9 cellular contexts compared by ENCODE assay signal in the genomic region with DNA sequence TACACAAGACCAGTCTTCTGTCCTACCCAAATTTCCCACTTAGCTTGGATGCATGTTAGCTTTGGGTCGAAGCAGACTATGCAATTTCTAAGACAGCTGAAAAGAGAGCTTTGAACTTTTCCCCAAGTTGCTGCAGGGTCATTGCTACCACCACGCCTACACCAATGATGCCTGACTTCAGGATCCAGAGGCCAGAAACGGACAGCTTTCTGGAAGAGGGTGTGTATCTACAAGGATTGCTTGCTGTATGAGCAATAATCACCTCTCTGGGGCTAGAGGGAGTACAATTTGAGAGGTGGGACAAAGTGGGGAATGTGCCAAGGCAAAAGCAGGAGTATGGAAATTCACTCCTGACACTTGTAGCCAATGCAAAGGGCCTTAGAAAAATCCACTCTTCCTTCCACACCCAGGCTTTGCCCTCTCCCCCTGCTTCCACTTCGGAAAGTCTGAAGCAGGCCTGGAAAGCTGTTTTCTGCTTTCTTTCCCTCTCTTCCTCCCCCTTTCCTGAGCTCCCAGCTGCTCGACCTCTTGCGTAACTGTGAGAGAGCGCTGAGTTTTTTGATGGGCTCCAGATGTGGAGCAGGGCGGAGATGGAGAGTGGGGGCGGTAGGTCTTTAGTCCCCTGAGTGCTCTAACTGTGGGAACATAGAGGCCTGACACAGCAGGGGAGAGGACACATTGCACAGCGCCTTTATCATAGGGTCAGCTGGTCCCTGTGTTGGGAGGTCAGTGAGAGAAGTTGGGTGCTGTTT. TPM values are rescaled to one million over a fixed set of nuclear protein-coding genes. Genes with fewer than 3 reads are reported as not detected.
DNase-seq lines count a peak whose midpoint lies in the region; ATAC-seq and TF ChIP-seq lines count a peak whose summit lies in the region.
"Had no signal": no experiment of that assay in that cellular context is flagged by ENCODE, and none has a peak within 500 bp of the region (broad histone marks: within the 10 kb centered on the region; RNA-seq: fewer than 3 reads in every experiment).

No MANE protein-coding gene starts in this region.

- TF ChIP-seq RAD21 in IMR-90 (IDR thresholded peaks at IDR 0.05; ENCODE audit: low read length), result no peak

- no peak for TF ChIP-seq CTCF in IMR-90 (conservative IDR thresholded peaks at IDR 0.05; ENCODE audit: low read depth, low read length)
- no peak for TF ChIP-seq CTCF in lower lobe of right lung (IDR thresholded peaks at IDR 0.05)

- H3K9me1 ChIP-seq in IMR-90 (ENCODE audit: insufficient read depth, low read length), result peaks cover 25% of the 10 kb centered on the region

- peak overlapping the region; percentile 80 for H3K23ac ChIP-seq in IMR-90 (ENCODE audit: low read depth, low read length)

- peak overlapping the region; percentile 85 for H2AK5ac ChIP-seq in IMR-90 (ENCODE audit: low read depth, low read length)

- peak overlapping the region; percentile 72 for H3K4ac ChIP-seq in IMR-90 (ENCODE audit: low read depth, low read length)

- peak overlapping the region; percentile 19 for H2BK20ac ChIP-seq in IMR-90 (ENCODE audit: low read depth, low read length)

- peak; percentile 10 for ATAC-seq in IMR-90 (ENCODE audit: low read depth)
- ATAC-seq in lower lobe of right lung, result peak in 1 of 2 donors; percentile 4
- ATAC-seq in GM19467 (IDR thresholded peaks at IDR 0.05; ENCODE audit: unreplicated experiment), result no peak

- H3K79me1 ChIP-seq in IMR-90 (ENCODE audit: low read depth in 1 of 2, low read length in 2 of 2), result peaks cover 11 to 46% of the 10 kb centered on the region in 2 experiments; a peak in 3 of 4 replicates

- CTCF ChIA-PET in IMR-90 (lab: Yijun Ruan, JAX), result interaction anchor here (0.6 to 1.8 kb wide), 3 partner anchors 10 to 173 kb away, joined by 3 to 6 read pairs (median 4); no protein-coding TSS in a partner anchor

- intact Hi-C loops in IMR-90 (cut with micrococcal nuclease), result loop anchor here (5.0 kb wide), 1 partner anchor 52 kb away; no protein-coding TSS in a partner anchor
- intact Hi-C loops in lower lobe of right lung (cut with DNase I), result no loop called here

- H3K9me3 ChIP-seq in IMR-90 (ENCODE audit: control insufficient read depth, insufficient read depth, low read length) (no peaks in the 10 kb centered on the region), lower lobe of right lung (no peaks in the 10 kb centered on the region)

- H4K91ac ChIP-seq in IMR-90 (ENCODE audit: insufficient read depth, low read depth, low read length), result peak overlapping the region; percentile 10

- H2AK9ac ChIP-seq in IMR-90 (replicated peaks; ENCODE audit: low read depth, low read length, poor library complexity), result peak overlapping the region; percentile 11

- peak; percentile 75 for TF ChIP-seq POLR2A in IMR-90 (IDR thresholded peaks at IDR 0.05; ENCODE audit: low read depth, low read length)

- no CpG with 5 or more reads among the region's 10 CpGs for whole genome bisulfite sequencing in IMR-90 (ENCODE audit: extremely low coverage in 2 of 2, insufficient read length in 1 of 2), 2 experiments

- DNase-seq in IMR-90, result peak; percentile 94
- no peak for DNase-seq in lower lobe of right lung
- DNase-seq in GM19238 (ENCODE audit: insufficient read length, low spot score), result no peak
- DNase-seq in stimulated activated naive CD4-positive, alpha-beta T cell treated with Interleukin-2 at 50 U/mL for 16 hours (lab: John Stamatoyannopoulos, UW), result no peak
- no peak for DNase-seq in iPS-NIHi7 (ENCODE audit: extremely low spot score)
- DNase-seq: activated CD4-positive, alpha-beta T cell treated with anti-CD3 and anti-CD28 coated beads, Interleukin-2, amount 50 U/mL, for 4 hours had no signal

- H3K14ac ChIP-seq in IMR-90 (replicated peaks; ENCODE audit: low read depth, low read length), result peak overlapping the region; percentile 73

- H3K27ac ChIP-seq in IMR-90 (ENCODE audit: insufficient read depth, low read length) (peak overlapping the region; percentile 74), cingulate gyrus (ENCODE audit: low read depth, low read length) (peak overlapping the region; percentile 95), lower lobe of right lung (peak overlapping the region; percentile 46), temporal lobe (ENCODE audit: low read depth, low read length) (peak overlapping the region; percentile 97)

- no peak overlapping the region for H3K4me3 ChIP-seq in IMR-90 (ENCODE audit: insufficient read depth, low read depth, low read length)
- H3K4me3 ChIP-seq in lower lobe of right lung, result no peak overlapping the region

- H2BK5ac ChIP-seq in IMR-90 (ENCODE audit: low read depth, low read length, poor library complexity, severe bottlenecking), result peak overlapping the region; percentile 61

- H3K9ac ChIP-seq in IMR-90 (ENCODE audit: low read depth, low read length), result peak overlapping the region; percentile 26

- peak overlapping the region; percentile 4; the same call in 1 of the 2 replicates for H4K5ac ChIP-seq in IMR-90 (ENCODE audit: low read depth, low read length)

- H3K4me2 ChIP-seq in IMR-90 (ENCODE audit: low read depth, low read length), result peak overlapping the region; percentile 51

- peak overlapping the region; percentile 60; the same call in 1 of the 3 replicates for H2BK15ac ChIP-seq in IMR-90 (ENCODE audit: low read depth, low read length)

- dilution Hi-C loops in IMR-90 (cut with HindIII; ENCODE audit: low sequenced_read_pairs, unreplicated experiment), result no loop called here

- H3K27me3 ChIP-seq in IMR-90 (ENCODE audit: control insufficient read depth, insufficient read depth, low read length), result no peaks in the 10 kb centered on the region
- H3K27me3 ChIP-seq in lower lobe of right lung (ENCODE audit: low read depth), result peaks cover under 1% of the 10 kb centered on the region

- peak overlapping the region; percentile 67 for H2AFZ ChIP-seq in IMR-90 (replicated peaks; ENCODE audit: low read length, poor library complexity)

- peaks cover 9% of the 10 kb centered on the region for H4K20me1 ChIP-seq in IMR-90 (ENCODE audit: insufficient read depth, low read length)

- H3K36me3 ChIP-seq in IMR-90 (ENCODE audit: control insufficient read depth, insufficient read depth, low read length) (peaks cover 17% of the 10 kb centered on the region), lower lobe of right lung (peaks cover 25% of the 10 kb centered on the region)

- peak overlapping the region; percentile 54 for H2BK120ac ChIP-seq in IMR-90 (ENCODE audit: low read depth, low read length)

- H3K4me1 ChIP-seq in IMR-90 (ENCODE audit: control insufficient read depth, insufficient read depth, low read length) (peaks cover 35% of the 10 kb centered on the region), lower lobe of right lung (peaks cover 28% of the 10 kb centered on the region)

- POLR2A ChIA-PET in IMR-90 (lab: Charles Lee; ENCODE audit: unreplicated experiment), result interaction anchor here (1.0 kb wide), 1 partner anchor 14 kb away, joined by 4 read pairs; no protein-coding TSS in a partner anchor

- in situ Hi-C loops in IMR-90 (cut with MboI; ENCODE audit: low sequenced_read_pairs), result no loop called here

- peak overlapping the region; percentile 7; the same call in 1 of the 2 replicates for H3K56ac ChIP-seq in IMR-90 (ENCODE audit: extremely low read depth, insufficient read depth, low read length)

- H3K18ac ChIP-seq in IMR-90 (ENCODE audit: low read depth, low read length), result peak overlapping the region; percentile 40

- no TSS peak for BruUV-seq in IMR-90 (replicated peaks; lab: Mats Ljungman, UMichigan)

- peak overlapping the region in 1 of 2 experiments; percentile 64; a peak in 1 of 4 replicates for H4K8ac ChIP-seq in IMR-90 (ENCODE audit: low read depth in 2 of 2, low read length in 2 of 2)

TF ChIP-seq in IMR-90, 13 proteins besides CTCF, POLR2A, EP300 and RAD21 (continues in another document):
- TF ChIP-seq MXI1 (IDR thresholded peaks at IDR 0.05; ENCODE audit: borderline replicate concordance, low read depth, low read length) (no peak), RCOR1 (IDR thresholded peaks at IDR 0.05; ENCODE audit: insufficient replicate concordance, low read length) (peak; percentile 94), MAFK (IDR thresholded peaks at IDR 0.05; ENCODE audit: low read depth, low read length) (no peak), CHD1 (IDR thresholded peaks at IDR 0.05; ENCODE audit: low read depth, low read length) (no peak)
- TF ChIP-seq, protein P1, sequence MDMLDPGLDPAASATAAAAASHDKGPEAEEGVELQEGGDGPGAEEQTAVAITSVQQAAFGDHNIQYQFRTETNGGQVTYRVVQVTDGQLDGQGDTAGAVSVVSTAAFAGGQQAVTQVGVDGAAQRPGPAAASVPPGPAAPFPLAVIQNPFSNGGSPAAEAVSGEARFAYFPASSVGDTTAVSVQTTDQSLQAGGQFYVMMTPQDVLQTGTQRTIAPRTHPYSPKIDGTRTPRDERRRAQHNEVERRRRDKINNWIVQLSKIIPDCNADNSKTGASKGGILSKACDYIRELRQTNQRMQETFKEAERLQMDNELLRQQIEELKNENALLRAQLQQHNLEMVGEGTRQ (IDR thresholded peaks at IDR 0.05; ENCODE audit: low read depth, low read length), result 0 out of 2 replicates have a peak, but pooled peaks have one; percentile 16
- TF ChIP-seq, protein P2, sequence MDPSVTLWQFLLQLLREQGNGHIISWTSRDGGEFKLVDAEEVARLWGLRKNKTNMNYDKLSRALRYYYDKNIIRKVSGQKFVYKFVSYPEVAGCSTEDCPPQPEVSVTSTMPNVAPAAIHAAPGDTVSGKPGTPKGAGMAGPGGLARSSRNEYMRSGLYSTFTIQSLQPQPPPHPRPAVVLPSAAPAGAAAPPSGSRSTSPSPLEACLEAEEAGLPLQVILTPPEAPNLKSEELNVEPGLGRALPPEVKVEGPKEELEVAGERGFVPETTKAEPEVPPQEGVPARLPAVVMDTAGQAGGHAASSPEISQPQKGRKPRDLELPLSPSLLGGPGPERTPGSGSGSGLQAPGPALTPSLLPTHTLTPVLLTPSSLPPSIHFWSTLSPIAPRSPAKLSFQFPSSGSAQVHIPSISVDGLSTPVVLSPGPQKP (IDR thresholded peaks at IDR 0.05; ENCODE audit: borderline replicate concordance, low read depth, low read length), result no peak

RNA-seq across cellular contexts. Expression of a gene that starts 2.1 kb away (rescaled TPM):
- total RNA-seq in IMR-90 (2012; rRNA removed) (40.0 and 41.7 TPM in 2 replicates), lower lobe of right lung (71.8 TPM), temporal lobe (57.0 TPM)
- 90.4 and 96.4 TPM in 2 replicates for polyA plus RNA-seq in IMR-90 (2012; rRNA removed)
- 60.4 and 83.0 TPM in 2 replicates for polyA plus RNA-seq in IMR-90 (2012; cell fraction: cytosol; rRNA removed)
- 350 and 414 TPM in 2 replicates for polyA plus RNA-seq in IMR-90 (2012; cell fraction: nucleus; rRNA removed; ENCODE audit: low replicate concordance)

RNA-seq across cellular contexts. Expression of a gene that starts 33.1 kb away (rescaled TPM):
- total RNA-seq in IMR-90 (2012; rRNA removed) (148 and 176 TPM in 2 replicates), lower lobe of right lung (122 TPM), temporal lobe (67.9 TPM)
- polyA plus RNA-seq in IMR-90 (2012; rRNA removed), result 212 and 215 TPM in 2 replicates
- 47.6 and 72.9 TPM in 2 replicates for polyA plus RNA-seq in IMR-90 (2012; cell fraction: cytosol; rRNA removed)
- 17.0 and 104 TPM in 2 replicates for polyA plus RNA-seq in IMR-90 (2012; cell fraction: nucleus; rRNA removed; ENCODE audit: low replicate concordance)

RNA-seq across cellular contexts. Expression of a gene that starts 39.6 kb away (rescaled TPM):
- 45.5 and 46.2 TPM in 2 replicates for total RNA-seq in IMR-90 (2012; rRNA removed)
- 27.7 and 30.1 TPM in 2 replicates for polyA plus RNA-seq in IMR-90 (2012; rRNA removed)
- polyA plus RNA-seq in IMR-90 (2012; cell fraction: cytosol; rRNA removed), result 11.6 and 13.5 TPM in 2 replicates
- 16.9 and 37.4 TPM in 2 replicates for polyA plus RNA-seq in IMR-90 (2012; cell fraction: nucleus; rRNA removed; ENCODE audit: low replicate concordance)
- total RNA-seq in lower lobe of right lung, result 18.5 TPM
- 31.7 TPM for total RNA-seq in temporal lobe

Comparison
In these comparisons a context has a peak if more than half of its experiments do, and no peak if none do; other contexts are left out.
1. H3K27ac ChIP-seq: peak in every context shown above with its lines; median percentile 97 in temporal lobe; 95 in cingulate gyrus; 74 in IMR-90; 46 in lower lobe of right lung.